ENCODE assay signal across 1 cellular context in the genomic region with DNA sequence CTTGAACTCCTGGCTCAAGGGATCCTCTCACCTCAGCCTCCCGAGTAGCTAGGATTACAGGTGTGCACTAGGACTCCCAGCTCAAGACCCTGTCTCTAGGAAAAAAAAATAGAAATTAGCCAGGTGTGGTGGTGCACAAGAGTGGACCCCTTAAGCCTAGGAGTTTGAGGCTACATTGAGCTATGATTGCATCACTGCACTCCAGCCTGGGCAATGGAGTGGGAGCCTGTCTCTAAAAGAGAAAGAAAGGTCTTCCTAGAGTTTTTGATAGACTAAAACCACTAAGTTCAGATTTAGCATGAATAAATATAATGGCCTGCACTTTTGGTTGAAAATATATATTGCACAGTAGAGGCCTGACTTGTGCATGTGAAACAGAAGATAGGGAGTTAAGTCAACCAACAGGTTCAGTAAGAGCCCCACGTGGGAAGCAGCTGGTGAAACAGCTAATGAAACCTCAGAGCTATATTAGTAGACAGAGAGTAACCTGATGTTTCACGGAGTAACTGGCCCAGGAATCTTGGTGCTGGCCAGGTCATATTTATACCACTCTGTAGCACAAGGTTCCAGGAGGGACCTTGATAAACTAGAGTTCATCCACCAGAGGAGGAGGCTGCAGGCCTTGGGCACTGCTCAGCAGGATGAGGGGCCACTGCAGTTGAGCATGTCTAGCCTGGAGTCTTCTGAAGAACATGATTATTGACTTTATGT.
TF ChIP-seq lines count a peak whose summit lies in the region.

No MANE protein-coding gene starts in this region.

TF ChIP-seq in GM12878, 131 proteins besides CTCF, POLR2A, EP300 and RAD21:
- TF ChIP-seq TCF12 (IDR thresholded peaks at IDR 0.05; ENCODE audit: low read depth, low read length) (0 out of 2 replicates have a peak, but pooled peaks have one; percentile 11), CBFB (IDR thresholded peaks at IDR 0.05; ENCODE audit: low read depth) (no peak), RUNX3 (IDR thresholded peaks at IDR 0.05; ENCODE audit: low read length) (peak; percentile 39; the same call in 1 of the 2 replicates)
